In genomic region chr1:43980255-43981134, GRCh38 we compare ENCODE assay signal across 8 cellular contexts. TPM values are rescaled to one million over a fixed set of nuclear protein-coding genes. Genes with fewer than 3 reads are reported as not detected.
A peak's percentile ranks its signal among the peaks of the same experiment; 100 is the strongest.
DNase-seq lines count a peak whose midpoint lies in the region; ATAC-seq and TF ChIP-seq lines count a peak whose summit lies in the region.

No MANE protein-coding gene starts in this region.

- H3K27me3 Mint-ChIP-seq in progenitor cell of endocrine pancreas: no peaks in the 10 kb centered on the region

- H4K20me1 ChIP-seq in OCI-LY3 (ENCODE audit: insufficient read depth, low read length): peaks cover 4% of the 10 kb centered on the region; the same call in 1 of the 2 replicates

- H3K4me2 ChIP-seq in OCI-LY3 (ENCODE audit: low read length): peak overlapping the region; percentile 80

- H3K27ac ChIP-seq in OCI-LY3 (ENCODE audit: low read length): peak overlapping the region; percentile 30; the same call in 1 of the 2 replicates
- H3K27ac ChIP-seq in esophagus (ENCODE audit: low read depth in 2 of 2, low read length in 1 of 2): peak overlapping the region in 1 of 2 donors; percentile 85

- no peak for ATAC-seq in HG02981 (IDR thresholded peaks at IDR 0.05; ENCODE audit: unreplicated experiment)
- ATAC-seq in HG03097 (IDR thresholded peaks at IDR 0.05; ENCODE audit: low FRiP score, unreplicated experiment): no peak

- H3K4me1 Mint-ChIP-seq in progenitor cell of endocrine pancreas (ENCODE audit: low read depth): peaks cover 29% of the 10 kb centered on the region

- DNase-seq in ELR (ENCODE audit: low read depth) (peak; percentile 64), progenitor cell of endocrine pancreas (ENCODE audit: low spot score, unreplicated experiment) (no peak), cerebellar cortex (ENCODE audit: low spot score) (no peak)
- DNase-seq in effector CD8-positive, alpha-beta T cell (lab: John Stamatoyannopoulos, UW): no peak

- H3K9ac ChIP-seq in OCI-LY3 (ENCODE audit: low read length): peak overlapping the region; percentile 84

- H3K27me3 ChIP-seq in OCI-LY3 (ENCODE audit: low read depth, low read length) (no peaks in the 10 kb centered on the region), esophagus (ENCODE audit: control insufficient read depth in 1 of 2, insufficient read depth in 2 of 2, low read length in 2 of 2) (no peaks in the 10 kb centered on the region)

- H3K79me2 ChIP-seq in OCI-LY3 (ENCODE audit: low read length): peaks cover 71% of the 10 kb centered on the region

- H3K36me3 ChIP-seq in OCI-LY3 (replicated peaks; ENCODE audit: low read depth, low read length): peaks cover 20% of the 10 kb centered on the region
- peaks cover 10 to 30% of the 10 kb centered on the region in 2 donors for H3K36me3 ChIP-seq in esophagus (ENCODE audit: control insufficient read depth in 2 of 2, insufficient read depth in 2 of 2, low read length in 1 of 2)

- no peak for TF ChIP-seq CTCF in OCI-LY3 (IDR thresholded peaks at IDR 0.05; ENCODE audit: low read depth, low read length)
- no peak for TF ChIP-seq CTCF in progenitor cell of endocrine pancreas (IDR thresholded peaks at IDR 0.05; ENCODE audit: unreplicated experiment)

- H3K9me3 ChIP-seq in OCI-LY3 (ENCODE audit: insufficient read depth, low read length): no peaks in the 10 kb centered on the region
- no peaks in the 10 kb centered on the region for H3K9me3 ChIP-seq in esophagus (ENCODE audit: control insufficient read depth in 2 of 2, insufficient read depth in 1 of 2, low read depth in 1 of 2, low read length in 1 of 2)

- peak overlapping the region; percentile 96 for H3K4me3 ChIP-seq in OCI-LY3 (ENCODE audit: low read length)
- peak overlapping the region; percentile 57 to 74 for H3K4me3 ChIP-seq in esophagus (ENCODE audit: low read depth in 1 of 2, low read length in 2 of 2)

- no peak overlapping the region for H2AFZ ChIP-seq in OCI-LY3 (ENCODE audit: low read depth, low read length)

- 45 to 49% methylated on average over 11 to 13 of the region's 13 CpGs for WGBS in esophagus, 2 donors

- peak overlapping the region; percentile 9 for H3K27ac Mint-ChIP-seq in progenitor cell of endocrine pancreas

- peaks cover 25% of the 10 kb centered on the region for H3K4me1 ChIP-seq in OCI-LY3 (ENCODE audit: low read length)
- H3K4me1 ChIP-seq in esophagus (ENCODE audit: control insufficient read depth in 2 of 2, insufficient read depth in 2 of 2, low read length in 1 of 2): peaks cover 18 to 45% of the 10 kb centered on the region in 2 donors

- H3K9me3 Mint-ChIP-seq in progenitor cell of endocrine pancreas (ENCODE audit: low read depth): no peaks in the 10 kb centered on the region

- peak overlapping the region; percentile 86 for H3K4me3 Mint-ChIP-seq in progenitor cell of endocrine pancreas (ENCODE audit: low read depth)

- peaks cover 21% of the 10 kb centered on the region for H3K36me3 Mint-ChIP-seq in progenitor cell of endocrine pancreas (ENCODE audit: insufficient read depth)

RNA-seq across cellular contexts. Expression of gene B4GALT2, which starts 1.5 kb away (rescaled TPM):
- 10 to 100 TPM; 22.7 to 30.6 TPM for polyA plus RNA-seq in esophagus
- 61.7 and 63.1 TPM in 2 replicates for total RNA-seq in progenitor cell of endocrine pancreas

RNA-seq across cellular contexts. Expression of gene ATP6V0B, which starts 5.7 kb away (rescaled TPM):
- polyA plus RNA-seq in esophagus: 100 to 1,000 TPM in 1 of 2 donors, 10 to 100 TPM in 1; 66.1 to 124 TPM
- 104 and 108 TPM in 2 replicates for total RNA-seq in progenitor cell of endocrine pancreas

RNA-seq across cellular contexts. Expression of gene DPH2, which starts 10.7 kb away (rescaled TPM):
- polyA plus RNA-seq in esophagus: 10 to 100 TPM; 14.2 to 17.9 TPM
- 24.9 and 25.4 TPM in 2 replicates for total RNA-seq in progenitor cell of endocrine pancreas

RNA-seq across cellular contexts. Expression of gene CCDC24, which starts 10.9 kb away (rescaled TPM):
- 1 to 10 TPM; 4.0 to 7.5 TPM for polyA plus RNA-seq in esophagus
- total RNA-seq in progenitor cell of endocrine pancreas: 34.8 and 35.9 TPM in 2 replicates

RNA-seq across cellular contexts. Expression of gene IPO13, which starts 33.7 kb away (rescaled TPM):
- 10 to 100 TPM; 18.1 to 22.1 TPM for polyA plus RNA-seq in esophagus
- total RNA-seq in progenitor cell of endocrine pancreas: 34.6 and 35.8 TPM in 2 replicates
